ENCODE assay signal across 17 cellular contexts in the genomic region with DNA sequence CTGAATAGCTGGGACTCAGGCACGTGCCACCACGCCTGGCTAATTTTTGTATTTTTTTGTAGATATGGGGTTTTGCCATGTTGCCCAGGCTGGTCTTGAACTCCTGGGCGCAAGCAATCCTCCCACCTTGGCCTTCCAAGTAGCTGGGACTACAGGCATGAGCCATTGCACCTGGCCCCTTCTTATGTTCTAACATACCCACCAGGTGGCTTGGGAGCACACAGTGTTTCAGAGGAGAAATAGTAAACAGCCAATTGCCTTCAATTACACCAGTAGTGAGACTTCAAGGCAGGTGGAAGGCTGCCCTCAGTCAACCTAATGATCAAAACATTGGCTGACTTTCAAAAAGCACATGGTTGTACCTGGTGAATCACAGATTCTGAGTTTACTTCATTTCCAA.
"Had no signal": no experiment of that assay in that cellular context is flagged by ENCODE, and none has a peak within 500 bp of the region (broad histone marks: within the 10 kb centered on the region; RNA-seq: fewer than 3 reads in every experiment).

No MANE protein-coding gene starts in this region.

- H3K4me3 ChIP-seq: psoas muscle, spleen, transverse colon had no signal

- H3K27ac ChIP-seq: brain microvascular endothelial cell, psoas muscle, spleen, transverse colon had no signal

- H3K27me3 ChIP-seq: brain microvascular endothelial cell, spleen, transverse colon had no signal

- H3K9me3 ChIP-seq: psoas muscle, spleen, transverse colon had no signal

- ATAC-seq: effector memory CD8-positive, alpha-beta T cell; left ventricle myocardium superior; psoas muscle; sciatic nerve had no signal

- H3K4me1 ChIP-seq: psoas muscle, spleen had no signal

- H3K36me3 ChIP-seq: brain microvascular endothelial cell had no signal

- DNase-seq: activated CD4-positive, alpha-beta memory T cell treated with anti-CD3 and anti-CD28 coated beads, Interleukin-2, amount 10 ng/mL, durations not matched to agents 7 days and 5 days; activated gamma-delta T cell; activated naive CD8-positive, alpha-beta T cell treated with anti-CD3 and anti-CD28 coated beads for 36 hours; activated T-cell treated with anti-CD3 and anti-CD28 coated beads, Interleukin-2, amount 50 U/mL, for 48 hours; brain microvascular endothelial cell; effector memory CD8-positive, alpha-beta T cell; erythroblast; left ventricle myocardium superior; mesendoderm; nephron progenitor cell; psoas muscle; spleen; stimulated activated CD4-positive, alpha-beta T cell treated with anti-CD3 and anti-CD28 coated beads, Interleukin-1b, Interleukin-23, amount 100 ng/mL, for 48 hours; stimulated activated naive CD4-positive, alpha-beta T cell; substantia nigra; transverse colon had no signal
